ENCODE assay signal across 9 cellular contexts in genomic region chr19:19444694-19445155, GRCh38. TPM values are rescaled to one million over a fixed set of nuclear protein-coding genes. Genes with fewer than 3 reads are reported as not detected.
A peak's percentile ranks its signal among the peaks of the same experiment; 100 is the strongest.
DNase-seq lines count a peak whose midpoint lies in the region; ATAC-seq and TF ChIP-seq lines count a peak whose summit lies in the region.
"Had no signal": no experiment of that assay in that cellular context is flagged by ENCODE, and none has a peak within 500 bp of the region (broad histone marks: within the 10 kb centered on the region; RNA-seq: fewer than 3 reads in every experiment).

No MANE protein-coding gene starts in this region.

- no peaks in the 10 kb centered on the region for H3K36me3 ChIP-seq in CD8-positive, alpha-beta memory T cell (ENCODE audit: insufficient read depth, low read length)
- H3K36me3 ChIP-seq in KOPT-K1 (ENCODE audit: insufficient read depth, low read length): peaks cover 30% of the 10 kb centered on the region; the same call in 1 of the 2 replicates
- H3K36me3 ChIP-seq in sigmoid colon: no peaks in the 10 kb centered on the region

- no peak for DNase-seq in CD8-positive, alpha-beta memory T cell
- peak in 1 of 2 donors; percentile 75 for DNase-seq in activated naive CD4-positive, alpha-beta T cell treated with anti-CD3 and anti-CD28 coated beads, Interleukin-2, amount 50 U/mL, for 72 hours (ENCODE audit: low spot score in 2 of 2)
- DNase-seq in memory B cell (ENCODE audit: low spot score in 2 of 2) (peak in 1 of 2 donors; percentile 21), iPS-NIHi7 (ENCODE audit: extremely low spot score) (no peak), 8988T (no peak), sigmoid colon (no peak)
- DNase-seq in activated CD4-positive, CD25-positive, alpha-beta regulatory T cell (lab: John Stamatoyannopoulos, UW): no peak

- H3K27me3 ChIP-seq in CD8-positive, alpha-beta memory T cell (ENCODE audit: insufficient read depth, low read length, poor library complexity, severe bottlenecking): no peaks in the 10 kb centered on the region
- H3K27me3 ChIP-seq in sigmoid colon: no peaks in the 10 kb centered on the region

- H3K4me1 ChIP-seq in CD8-positive, alpha-beta memory T cell (ENCODE audit: insufficient read depth, low read length): peaks cover 69% of the 10 kb centered on the region
- peaks cover 0 to 17% (median 8%) of the 10 kb centered on the region in 4 donors for H3K4me1 ChIP-seq in sigmoid colon

- intact Hi-C loops in sigmoid colon (cut with DNase I): no loop called here

- POLR2A ChIA-PET in CD8-positive, alpha-beta memory T cell (lab: Charles Lee): interaction anchor here (0.7 to 1.1 kb wide), 2 partner anchors 16 to 36 kb away, joined by 3 to 6 read pairs; no protein-coding TSS in a partner anchor

- H3K4me3 ChIP-seq in CD8-positive, alpha-beta memory T cell (ENCODE audit: low read length): no peak overlapping the region
- no peak overlapping the region for H3K4me3 ChIP-seq in sigmoid colon

- peak overlapping the region in 6 of 7 donors; percentile 10 to 85 (median 58) for H3K4me3 Mint-ChIP-seq in CD8-positive, alpha-beta memory T cell
- H3K4me3 Mint-ChIP-seq in memory B cell: peak overlapping the region; percentile 52

- H3K27ac ChIP-seq in CD8-positive, alpha-beta memory T cell (ENCODE audit: low read depth, low read length): peak overlapping the region; percentile 57
- H3K27ac ChIP-seq in KOPT-K1 (ENCODE audit: low read depth, low read length, poor library complexity, severe bottlenecking) (peak overlapping the region; percentile 33), sigmoid colon (no peak overlapping the region)
- H3K27ac ChIP-seq: VCaP had no signal

- CTCF ChIA-PET in CD8-positive, alpha-beta memory T cell (lab: Charles Lee): interaction anchor here (0.6 to 1.2 kb wide), 3 partner anchors 13 to 112 kb away, joined by 3 read pairs; partner anchors contain the start of gene GATAD2A

- no peaks in the 10 kb centered on the region for H3K27me3 Mint-ChIP-seq in CD8-positive, alpha-beta memory T cell
- H3K27me3 Mint-ChIP-seq in memory B cell: no peaks in the 10 kb centered on the region

- TF ChIP-seq CTCF in sigmoid colon (IDR thresholded peaks at IDR 0.05): no peak

- ATAC-seq in activated naive CD4-positive, alpha-beta T cell treated with anti-CD3 and anti-CD28 coated beads, Interleukin-2, amount 50 U/mL, for 72 hours: peak; percentile 36 to 56
- ATAC-seq in memory B cell (ENCODE audit: low read depth): peak; percentile 79

- no peaks in the 10 kb centered on the region for H3K9me3 Mint-ChIP-seq in CD8-positive, alpha-beta memory T cell
- peaks cover 0 to 15% of the 10 kb centered on the region in 2 donors for H3K9me3 Mint-ChIP-seq in activated naive CD4-positive, alpha-beta T cell treated with anti-CD3 and anti-CD28 coated beads, Interleukin-2, amount 50 U/mL, for 72 hours
- no peaks in the 10 kb centered on the region for H3K9me3 Mint-ChIP-seq in memory B cell

- H3K36me3 Mint-ChIP-seq in CD8-positive, alpha-beta memory T cell: peaks cover 0 to 13% (median 4%) of the 10 kb centered on the region in 3 donors
- H3K36me3 Mint-ChIP-seq in activated naive CD4-positive, alpha-beta T cell treated with anti-CD3 and anti-CD28 coated beads, Interleukin-2, amount 50 U/mL, for 72 hours: peaks cover 5 to 29% of the 10 kb centered on the region in 2 donors
- H3K36me3 Mint-ChIP-seq in memory B cell: peaks cover 6% of the 10 kb centered on the region

- WGBS in sigmoid colon, 2 donors: 32 to 52% methylated on average over 3 of the region's 3 CpGs

- no peak for TF ChIP-seq POLR2A in sigmoid colon (IDR thresholded peaks at IDR 0.05)

- H3K27ac Mint-ChIP-seq in CD8-positive, alpha-beta memory T cell: peak overlapping the region; percentile 69 to 98 (median 93)
- H3K27ac Mint-ChIP-seq in activated naive CD4-positive, alpha-beta T cell treated with anti-CD3 and anti-CD28 coated beads, Interleukin-2, amount 50 U/mL, for 72 hours: peak overlapping the region; percentile 83 to 95
- H3K27ac Mint-ChIP-seq in memory B cell: peak overlapping the region; percentile 64

- H3K4me1 Mint-ChIP-seq in CD8-positive, alpha-beta memory T cell: peaks cover 71 to 84% (median 77%) of the 10 kb centered on the region in 3 donors
- peaks cover 48% of the 10 kb centered on the region for H3K4me1 Mint-ChIP-seq in memory B cell

- H3K9me3 ChIP-seq in CD8-positive, alpha-beta memory T cell (ENCODE audit: low read length): no peaks in the 10 kb centered on the region
- H3K9me3 ChIP-seq in KOPT-K1 (ENCODE audit: insufficient read depth, low read length, poor library complexity, severe bottlenecking) (no peaks in the 10 kb centered on the region), sigmoid colon (no peaks in the 10 kb centered on the region)

- no peak for TF ChIP-seq EP300 in sigmoid colon (IDR thresholded peaks at IDR 0.05)

RNA-seq across cellular contexts. Expression of gene GATAD2A, which starts 39.2 kb away (rescaled TPM):
- 100 to 1,000 TPM; 176 to 182 TPM for total RNA-seq in CD8-positive, alpha-beta memory T cell
- polyA plus RNA-seq in CD8-positive, alpha-beta memory T cell: 46.9 TPM
- total RNA-seq in activated naive CD4-positive, alpha-beta T cell treated with anti-CD3 and anti-CD28 coated beads, Interleukin-2, amount 50 U/mL, for 72 hours: 100 to 1,000 TPM; 122 to 134 TPM
- total RNA-seq in sigmoid colon: 100 to 1,000 TPM in 1 of 4 donors, 10 to 100 TPM in 3; 18.5 to 138 (median 25.5) TPM
- 10 to 100 TPM; 23.4 to 50.5 (median 31.0) TPM for polyA plus RNA-seq in sigmoid colon

Comparison
In these comparisons a context has a peak if more than half of its experiments do, and no peak if none do; other contexts are left out.
1. H3K27ac ChIP-seq: peak in CD8-positive, alpha-beta memory T cell (single experiment) and KOPT-K1 (single experiment); none in sigmoid colon (0 of 4).
2. Peak in every context shown above with its lines, with median percentiles within 50 percentile points of each other: H3K27ac Mint-ChIP-seq.